14 cellular contexts compared by ENCODE assay signal in the genomic region with DNA sequence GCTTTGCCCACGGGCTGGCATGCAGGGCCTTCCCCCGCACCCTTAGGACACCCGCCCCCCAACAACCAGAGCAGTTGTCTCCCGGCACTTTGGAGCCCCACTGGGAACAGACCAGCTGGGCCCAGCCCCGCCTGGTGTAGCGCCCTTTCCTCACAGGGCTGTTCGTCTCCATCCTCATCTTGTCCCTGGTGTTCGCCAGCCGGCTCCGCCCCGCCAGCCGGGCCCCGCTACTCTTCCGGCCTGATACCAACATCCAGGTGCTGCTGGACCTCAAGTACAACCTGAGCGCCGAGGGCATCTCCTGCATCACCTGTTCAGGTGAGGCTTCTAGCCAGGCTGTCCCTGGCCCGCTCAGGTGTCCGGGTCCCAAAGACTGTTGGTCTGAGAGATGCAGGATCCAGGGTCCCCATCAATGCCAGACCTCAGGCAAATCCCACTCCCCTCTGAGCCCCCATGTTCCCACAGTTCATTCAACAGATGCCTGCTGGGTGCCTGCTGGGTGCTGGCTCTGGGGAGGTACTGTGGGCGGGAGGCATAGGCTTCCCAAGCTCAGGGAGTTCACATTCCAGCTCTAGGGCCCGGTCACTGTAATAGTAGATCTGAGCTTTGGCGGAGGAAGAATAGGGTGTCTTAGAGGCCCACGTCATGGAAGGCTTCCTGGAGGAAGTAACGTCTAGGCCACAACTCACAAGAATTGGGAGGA. TPM values are rescaled to one million over a fixed set of nuclear protein-coding genes. Genes with fewer than 3 reads are reported as not detected.
"Had no signal": no experiment of that assay in that cellular context is flagged by ENCODE, and none has a peak within 500 bp of the region (broad histone marks: within the 10 kb centered on the region; RNA-seq: fewer than 3 reads in every experiment).

No MANE protein-coding gene starts in this region.

- H3K27me3 Mint-ChIP-seq: activated CD4-positive, alpha-beta memory T cell treated with anti-CD3 and anti-CD28 coated beads for 36 hours had no signal

- H3K27ac Mint-ChIP-seq: activated CD4-positive, alpha-beta memory T cell treated with anti-CD3 and anti-CD28 coated beads for 36 hours; activated naive CD8-positive, alpha-beta T cell; activated T-helper 1 cell treated with anti-CD3 and anti-CD28 coated beads, Interleukin-12 subunit alpha, Interleukin-12 subunit beta, Interleukin-2, Interleukin-4 antibody, amounts not matched to agents 30 ng/mL and 10 ng/mL and 1 ng/mL, durations not matched to agents 14 hours and 24 hours and 36 hours; T-helper 2 cell treated with Interferon-gamma antibody and Interleukin-4, amounts not matched to agents 5 μg/mL and 100 μg/mL, for 36 hours had no signal

- FAIRE-seq: endometrium had no signal

- H3K36me3 Mint-ChIP-seq: activated CD4-positive, alpha-beta memory T cell treated with anti-CD3 and anti-CD28 coated beads for 36 hours; naive thymus-derived CD8-positive, alpha-beta T cell had no signal

- H3K4me3 Mint-ChIP-seq: activated CD4-positive, alpha-beta memory T cell treated with anti-CD3 and anti-CD28 coated beads for 36 hours; activated naive CD8-positive, alpha-beta T cell; activated T-helper 1 cell treated with anti-CD3 and anti-CD28 coated beads, Interleukin-12 subunit alpha, Interleukin-12 subunit beta, Interleukin-2, Interleukin-4 antibody, amounts not matched to agents 30 ng/mL and 10 ng/mL and 1 ng/mL, durations not matched to agents 14 hours and 24 hours and 36 hours; naive thymus-derived CD8-positive, alpha-beta T cell; T-helper 2 cell treated with Interferon-gamma antibody and Interleukin-4, amounts not matched to agents 5 μg/mL and 100 μg/mL, for 36 hours had no signal

- ATAC-seq: esophagus mucosa; mucosa of descending colon; naive thymus-derived CD8-positive, alpha-beta T cell had no signal

- H3K9me3 Mint-ChIP-seq: activated CD4-positive, alpha-beta memory T cell treated with anti-CD3 and anti-CD28 coated beads for 36 hours; activated T-helper 1 cell treated with anti-CD3 and anti-CD28 coated beads, Interleukin-12 subunit alpha, Interleukin-12 subunit beta, Interleukin-2, Interleukin-4 antibody, amounts not matched to agents 30 ng/mL and 10 ng/mL and 1 ng/mL, durations not matched to agents 14 hours and 24 hours and 36 hours; naive thymus-derived CD8-positive, alpha-beta T cell; T-helper 2 cell treated with Interferon-gamma antibody and Interleukin-4, amounts not matched to agents 5 μg/mL and 100 μg/mL, for 36 hours had no signal

- DNase-seq: activated CD4-positive, alpha-beta memory T cell treated with anti-CD3 and anti-CD28 coated beads for 36 hours; activated CD4-positive, alpha-beta T cell treated with anti-CD3 and anti-CD28 coated beads for 1 hour; anterior cingulate cortex; hypothalamus; mucosa of descending colon; SW 1271; trophoblast cell had no signal

RNA-seq across cellular contexts. Expression of gene DISP3, which starts 41.7 kb away (rescaled TPM):
- total RNA-seq: esophagus mucosa, SJSA1 had no signal
